14 cellular contexts compared by ENCODE assay signal in the genomic region with DNA sequence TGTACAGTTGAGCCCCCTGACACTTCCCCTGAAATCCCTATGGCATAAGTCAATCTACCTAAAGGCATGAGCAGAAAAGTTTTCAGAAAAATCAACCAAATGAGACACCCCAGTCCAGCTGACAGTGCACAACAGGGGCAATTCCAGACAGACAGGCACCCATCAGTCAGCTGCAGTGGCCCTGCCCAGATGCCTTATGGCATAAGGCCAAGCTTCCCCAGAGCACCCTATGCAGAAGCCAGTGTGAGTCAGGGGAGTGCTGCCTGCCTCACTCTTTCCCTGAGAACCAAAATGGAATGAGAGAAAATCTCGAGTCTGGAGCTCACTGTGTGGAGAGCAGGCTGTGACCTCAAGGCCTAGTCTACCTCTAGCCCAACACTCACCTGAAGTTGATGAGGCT. TPM values are rescaled to one million over a fixed set of nuclear protein-coding genes. Genes with fewer than 3 reads are reported as not detected.
DNase-seq lines count a peak whose midpoint lies in the region; ATAC-seq and TF ChIP-seq lines count a peak whose summit lies in the region.
"Had no signal": no experiment of that assay in that cellular context is flagged by ENCODE, and none has a peak within 500 bp of the region (broad histone marks: within the 10 kb centered on the region; RNA-seq: fewer than 3 reads in every experiment).

No MANE protein-coding gene starts in this region.

- peaks cover 51% of the 10 kb centered on the region for H3K4me1 Mint-ChIP-seq in HFFc6 (ENCODE audit: low read depth)
- H3K4me1 Mint-ChIP-seq: CD14-positive monocyte had no signal

- H3K4me3 ChIP-seq in A673 (ENCODE audit: low read depth, low read length, poor library complexity, severe bottlenecking) = no peak overlapping the region
- no peak overlapping the region for H3K4me3 ChIP-seq in astrocyte of the spinal cord (ENCODE audit: low read depth, low read length)
- no peak overlapping the region for H3K4me3 ChIP-seq in spleen

- no peaks in the 10 kb centered on the region for H3K4me1 ChIP-seq in A673 (ENCODE audit: insufficient read depth, low read length, poor library complexity, severe bottlenecking)
- no peaks in the 10 kb centered on the region for H3K4me1 ChIP-seq in spleen

- H3K36me3 ChIP-seq in A673 (ENCODE audit: insufficient read depth, low read length, poor library complexity, severe bottlenecking) = peaks cover 73% of the 10 kb centered on the region
- peaks cover 0 to 97% (median 89%) of the 10 kb centered on the region in 6 donors for H3K36me3 ChIP-seq in spleen

- no peak for TF ChIP-seq POLR2A in spleen (IDR thresholded peaks at IDR 0.05)

- no peaks in the 10 kb centered on the region for H3K9me3 Mint-ChIP-seq in HFFc6
- H3K9me3 Mint-ChIP-seq: CD14-positive monocyte had no signal

- TF ChIP-seq CTCF in A673 (conservative IDR thresholded peaks at IDR 0.05; ENCODE audit: low read depth, low read length) (no peak), HFFc6 (IDR thresholded peaks at IDR 0.05) (no peak), astrocyte of the spinal cord (IDR thresholded peaks at IDR 0.05; ENCODE audit: low read depth, low read length) (no peak), spleen (IDR thresholded peaks at IDR 0.05 in 8 of 11, conservative IDR thresholded peaks at IDR 0.05 in 3 of 11) (no peak)

- CTCF ChIA-PET in A673 (lab: Charles Lee) = no interaction called here

- 80 to 100% (median 90%) methylated on average over 1 of the region's 1 CpG for WGBS in spleen, 5 donors

- H3K27me3 Mint-ChIP-seq in HFFc6 (ENCODE audit: insufficient read depth) = peaks cover 2% of the 10 kb centered on the region; the same call in 1 of the 2 replicates
- H3K27me3 Mint-ChIP-seq: activated B cell treated with CpG ODN at 0.5 μM for 24 hours had no signal

- in situ Hi-C loops in astrocyte of the spinal cord (cut with HindIII; ENCODE audit: low sequenced_read_pairs) = no loop called here

- H3K27me3 ChIP-seq in A673 (replicated peaks; ENCODE audit: insufficient read depth, low read depth, low read length, poor library complexity) (no peaks in the 10 kb centered on the region), spleen (replicated peaks in 1 of 7) (no peaks in the 10 kb centered on the region)
- H3K27me3 ChIP-seq: neutrophil had no signal

- H3K27ac ChIP-seq in A673 (ENCODE audit: low read depth, low read length, poor library complexity, severe bottlenecking) = no peak overlapping the region
- H3K27ac ChIP-seq in spleen = no peak overlapping the region
- H3K27ac ChIP-seq: neutrophil had no signal

- H3K9me3 ChIP-seq in A673 (ENCODE audit: low read depth, low read length, poor library complexity, severe bottlenecking) (no peaks in the 10 kb centered on the region), spleen (no peaks in the 10 kb centered on the region)
- H3K9me3 ChIP-seq: neutrophil had no signal

- no peak overlapping the region for H3K4me3 Mint-ChIP-seq in HFFc6
- H3K4me3 Mint-ChIP-seq: activated B cell treated with CpG ODN at 0.5 μM for 24 hours, CD14-positive monocyte had no signal

- peak overlapping the region; percentile 63; the same call in 1 of the 2 replicates for H3K27ac Mint-ChIP-seq in HFFc6
- H3K27ac Mint-ChIP-seq: activated B cell treated with CpG ODN at 0.5 μM for 24 hours had no signal

- intact Hi-C loops in A673 (cut with micrococcal nuclease; ENCODE audit: unreplicated experiment) (no loop called here), spleen (cut with DNase I; ENCODE audit: low total_unique reads) (no loop called here)

- peaks cover 72% of the 10 kb centered on the region for H3K36me3 Mint-ChIP-seq in HFFc6 (ENCODE audit: low read depth)

- ATAC-seq in HG03378 (IDR thresholded peaks at IDR 0.05; ENCODE audit: unreplicated experiment) = no peak

- POLR2A ChIA-PET in A673 (lab: Charles Lee; ENCODE audit: low non-redundant PET) = no interaction called here

- DNase-seq in A673 (ENCODE audit: low spot score) (peak; percentile 30), HFFc6 (peak; percentile 29), astrocyte of the spinal cord (ENCODE audit: low read depth, low spot score) (peak; percentile 52), iris pigment epithelial cell (ENCODE audit: low read depth) (peak; percentile 81), spleen (no peak), amniotic stem cell (lab: John Stamatoyannopoulos, UW) (no peak)
- DNase-seq in stimulated activated naive CD4-positive, alpha-beta T cell treated with Interleukin-2 at 50 U/mL for 16 hours (lab: John Stamatoyannopoulos, UW) = no peak
- DNase-seq: activated B cell treated with CpG ODN at 0.5 μM for 24 hours; activated naive CD4-positive, alpha-beta T cell; stimulated activated CD4-positive, alpha-beta T cell treated with anti-CD3 and anti-CD28 coated beads, Interleukin-2, amount 100 ng/mL, for 48 hours had no signal

- BruUV-seq in A673 (replicated peaks; lab: Mats Ljungman, UMichigan) = no TSS peak

RNA-seq across cellular contexts. Expression of gene MRAP, which starts 38.1 kb away (rescaled TPM):
- total RNA-seq in A673 (2021) (not detected in 2 replicates), spleen (not detected)
- not detected for total RNA-seq in HFFc6 (2021; fragmentation: NEBNext Ultra II Directional; extraction: Animal tissue kit (Norgen Biotek cat#: 25700))
- polyA plus RNA-seq in spleen = under 1 TPM in 1 of 3 donors, not detected in 2; 0.09 TPM
- total RNA-seq: activated B cell treated with CpG ODN at 0.5 μM for 24 hours, urinary bladder had no signal
- polyA plus RNA-seq: CD14-positive monocyte had no signal

RNA-seq across cellular contexts. Expression of gene URB1, which starts 56.1 kb away (rescaled TPM):
- total RNA-seq in A673 (2021) (27.8 and 30.5 TPM in 2 replicates), spleen (10 to 100 TPM; 11.6 to 20.8 (median 12.4) TPM)
- total RNA-seq in HFFc6 (2021; fragmentation: NEBNext Ultra II Directional; extraction: Animal tissue kit (Norgen Biotek cat#: 25700)) = 10 to 100 TPM; 18.4 to 27.0 (median 22.4) TPM
- 1 to 10 TPM; 2.0 to 3.6 (median 2.5) TPM for polyA plus RNA-seq in spleen

RNA-seq across cellular contexts. Expression of gene MIS18A, which starts 57.9 kb away (rescaled TPM):
- 38.9 and 40.1 TPM in 2 replicates for total RNA-seq in A673 (2021)
- total RNA-seq in HFFc6 (2021; fragmentation: NEBNext Ultra II Directional; extraction: Animal tissue kit (Norgen Biotek cat#: 25700)) = 10 to 100 TPM in 5 of 6 experiments, 1 to 10 TPM in 1; 8.6 to 17.4 (median 14.9) TPM
- total RNA-seq in spleen = 1 to 10 TPM; 4.2 to 7.7 (median 6.3) TPM
- 10 to 100 TPM in 1 of 3 donors, 1 to 10 TPM in 2; 7.5 to 10.0 (median 8.2) TPM for polyA plus RNA-seq in spleen

Comparison
In these comparisons a context has a peak if more than half of its experiments do, and no peak if none do; other contexts are left out.
1. DNase-seq: peak in A673 (single experiment), HFFc6 (single experiment), astrocyte of the spinal cord (single experiment) and iris pigment epithelial cell (single experiment); none in spleen (single experiment), stimulated activated naive CD4-positive, alpha-beta T cell treated with Interleukin-2 at 50 U/mL for 16 hours (single experiment) and amniotic stem cell (single experiment).